Comparison of ENCODE assay signal across 1 cellular context in the genomic region with DNA sequence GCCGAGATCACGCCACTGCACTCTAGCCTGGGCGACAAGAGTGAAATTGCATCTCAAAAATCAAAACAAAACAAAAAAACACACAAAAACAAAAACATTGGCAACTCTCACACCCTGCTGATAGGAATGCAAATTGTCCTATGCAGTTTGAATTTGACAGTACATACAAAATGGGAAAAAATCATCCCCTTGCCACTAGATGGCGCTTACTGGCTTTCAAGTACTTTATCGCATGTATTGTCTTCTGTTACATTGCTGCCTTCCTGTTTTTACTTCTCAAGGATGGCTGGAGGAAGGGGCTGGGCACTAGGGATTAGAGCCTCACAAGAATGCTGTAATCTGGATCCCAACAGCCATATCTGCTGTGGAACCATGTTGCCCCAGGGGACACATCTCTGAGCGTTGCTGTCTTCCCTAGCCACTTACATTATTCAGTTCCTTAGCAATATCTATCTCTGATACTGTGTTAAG.
A peak's percentile ranks its signal among the peaks of the same experiment; 100 is the strongest.
TF ChIP-seq lines count a peak whose summit lies in the region.

No MANE protein-coding gene starts in this region.

TF ChIP-seq in HepG2, 621 proteins besides CTCF, POLR2A, EP300 and RAD21 (continued from another document and continues in another):
- TF ChIP-seq ZNF580 (CRISPR knock-in tag; IDR thresholded peaks at IDR 0.05; ENCODE audit: borderline replicate concordance, low read depth) (0 out of 2 replicates have a peak, but pooled peaks have one; percentile 25), ZNF10 (CRISPR knock-in tag; IDR thresholded peaks at IDR 0.05; ENCODE audit: borderline replicate concordance, low read depth) (no peak), ZSCAN21 (CRISPR knock-in tag; IDR thresholded peaks at IDR 0.05; ENCODE audit: borderline replicate concordance) (no peak), FOXA3 (CRISPR knock-in tag; IDR thresholded peaks at IDR 0.05) (peak; percentile 30; the same call in 1 of the 2 replicates), SOX13 (IDR thresholded peaks at IDR 0.05) (no peak), SOX13 (CRISPR knock-in tag; conservative IDR thresholded peaks at IDR 0.05 in 1 of 2, IDR thresholded peaks at IDR 0.05 in 1 of 2) (peak in 1 of 2 experiments; percentile 46; a peak in 1 of 4 replicates), SSRP1 (CRISPR knock-in tag; IDR thresholded peaks at IDR 0.05) (no peak), GLMP (CRISPR knock-in tag; IDR thresholded peaks at IDR 0.05; ENCODE audit: borderline replicate concordance) (no peak), CBX1 (IDR thresholded peaks at IDR 0.05; ENCODE audit: low read depth) (no peak), ZNF781 (CRISPR knock-in tag; IDR thresholded peaks at IDR 0.05; ENCODE audit: borderline replicate concordance, not compliant biosample characterization) (no peak), IRF2 (CRISPR knock-in tag; IDR thresholded peaks at IDR 0.05) (peak; percentile 41; the same call in 1 of the 2 replicates), ETV5 (CRISPR knock-in tag; IDR thresholded peaks at IDR 0.05; ENCODE audit: borderline replicate concordance) (peak; percentile 16; the same call in 1 of the 2 replicates), ZGPAT (CRISPR knock-in tag; IDR thresholded peaks at IDR 0.05) (peak; percentile 41; the same call in 1 of the 2 replicates), ZNF749 (CRISPR knock-in tag; IDR thresholded peaks at IDR 0.05; ENCODE audit: borderline replicate concordance) (no peak), ELF3 (CRISPR knock-in tag; IDR thresholded peaks at IDR 0.05) (peak; percentile 68), USF2 (IDR thresholded peaks at IDR 0.05; ENCODE audit: low read depth, low read length) (no peak), USF2 (CRISPR knock-in tag; IDR thresholded peaks at IDR 0.05; ENCODE audit: borderline replicate concordance) (no peak), MATR3 (CRISPR knock-in tag; IDR thresholded peaks at IDR 0.05) (no peak), RXRB (CRISPR knock-in tag; IDR thresholded peaks at IDR 0.05; ENCODE audit: borderline replicate concordance) (peak; percentile 62; the same call in 1 of the 2 replicates), ZNF12 (CRISPR knock-in tag; IDR thresholded peaks at IDR 0.05) (no peak), ZNF607 (CRISPR knock-in tag; IDR thresholded peaks at IDR 0.05; ENCODE audit: borderline replicate concordance) (no peak), GMEB1 (CRISPR knock-in tag; IDR thresholded peaks at IDR 0.05; ENCODE audit: borderline replicate concordance) (no peak), CBFB (CRISPR knock-in tag; IDR thresholded peaks at IDR 0.05) (no peak), ZNF879 (CRISPR knock-in tag; IDR thresholded peaks at IDR 0.05) (no peak), ARNT2 (CRISPR knock-in tag; IDR thresholded peaks at IDR 0.05; ENCODE audit: low read depth) (no peak), ISX (CRISPR knock-in tag; conservative IDR thresholded peaks at IDR 0.05) (no peak), HDAC6 (IDR thresholded peaks at IDR 0.05; ENCODE audit: low read depth, low read length) (no peak), SATB2 (CRISPR knock-in tag; IDR thresholded peaks at IDR 0.05) (no peak), TP53 (CRISPR knock-in tag; conservative IDR thresholded peaks at IDR 0.05) (no peak), DMAP1 (CRISPR knock-in tag; IDR thresholded peaks at IDR 0.05) (no peak), THAP11 (CRISPR knock-in tag; IDR thresholded peaks at IDR 0.05) (no peak), NR2F1 (CRISPR knock-in tag; IDR thresholded peaks at IDR 0.05) (no peak), ZNF841 (CRISPR knock-in tag; IDR thresholded peaks at IDR 0.05; ENCODE audit: borderline replicate concordance) (no peak), ZFY (CRISPR knock-in tag; IDR thresholded peaks at IDR 0.05) (no peak), JUN (CRISPR knock-in tag; IDR thresholded peaks at IDR 0.05) (no peak), GZF1 (CRISPR knock-in tag; IDR thresholded peaks at IDR 0.05) (no peak), FOXK1 (CRISPR knock-in tag; IDR thresholded peaks at IDR 0.05; ENCODE audit: borderline replicate concordance, low read depth) (no peak), MTA3 (CRISPR knock-in tag; IDR thresholded peaks at IDR 0.05) (no peak), SOX6 (IDR thresholded peaks at IDR 0.05) (no peak), SOX6 (CRISPR knock-in tag; IDR thresholded peaks at IDR 0.05) (peak; percentile 39; the same call in 1 of the 2 replicates), MNT (IDR thresholded peaks at IDR 0.05) (no peak), KLF16 (CRISPR knock-in tag; IDR thresholded peaks at IDR 0.05) (no peak), ZNF20 (CRISPR knock-in tag; IDR thresholded peaks at IDR 0.05) (no peak), RAD51 (IDR thresholded peaks at IDR 0.05; ENCODE audit: borderline replicate concordance) (no peak), ZNF614 (CRISPR knock-in tag; IDR thresholded peaks at IDR 0.05; ENCODE audit: borderline replicate concordance) (peak; percentile 100), ZSCAN5A (CRISPR knock-in tag; IDR thresholded peaks at IDR 0.05; ENCODE audit: borderline replicate concordance) (no peak), THAP9 (CRISPR knock-in tag; IDR thresholded peaks at IDR 0.05; ENCODE audit: borderline replicate concordance) (no peak), SAP130 (CRISPR knock-in tag; IDR thresholded peaks at IDR 0.05; ENCODE audit: low read depth) (peak; percentile 57; the same call in 1 of the 2 replicates)
- TF ChIP-seq, protein P1, sequence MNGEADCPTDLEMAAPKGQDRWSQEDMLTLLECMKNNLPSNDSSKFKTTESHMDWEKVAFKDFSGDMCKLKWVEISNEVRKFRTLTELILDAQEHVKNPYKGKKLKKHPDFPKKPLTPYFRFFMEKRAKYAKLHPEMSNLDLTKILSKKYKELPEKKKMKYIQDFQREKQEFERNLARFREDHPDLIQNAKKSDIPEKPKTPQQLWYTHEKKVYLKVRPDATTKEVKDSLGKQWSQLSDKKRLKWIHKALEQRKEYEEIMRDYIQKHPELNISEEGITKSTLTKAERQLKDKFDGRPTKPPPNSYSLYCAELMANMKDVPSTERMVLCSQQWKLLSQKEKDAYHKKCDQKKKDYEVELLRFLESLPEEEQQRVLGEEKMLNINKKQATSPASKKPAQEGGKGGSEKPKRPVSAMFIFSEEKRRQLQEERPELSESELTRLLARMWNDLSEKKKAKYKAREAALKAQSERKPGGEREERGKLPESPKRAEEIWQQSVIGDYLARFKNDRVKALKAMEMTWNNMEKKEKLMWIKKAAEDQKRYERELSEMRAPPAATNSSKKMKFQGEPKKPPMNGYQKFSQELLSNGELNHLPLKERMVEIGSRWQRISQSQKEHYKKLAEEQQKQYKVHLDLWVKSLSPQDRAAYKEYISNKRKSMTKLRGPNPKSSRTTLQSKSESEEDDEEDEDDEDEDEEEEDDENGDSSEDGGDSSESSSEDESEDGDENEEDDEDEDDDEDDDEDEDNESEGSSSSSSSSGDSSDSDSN (CRISPR knock-in tag; IDR thresholded peaks at IDR 0.05), result no peak
- TF ChIP-seq, protein P2, sequence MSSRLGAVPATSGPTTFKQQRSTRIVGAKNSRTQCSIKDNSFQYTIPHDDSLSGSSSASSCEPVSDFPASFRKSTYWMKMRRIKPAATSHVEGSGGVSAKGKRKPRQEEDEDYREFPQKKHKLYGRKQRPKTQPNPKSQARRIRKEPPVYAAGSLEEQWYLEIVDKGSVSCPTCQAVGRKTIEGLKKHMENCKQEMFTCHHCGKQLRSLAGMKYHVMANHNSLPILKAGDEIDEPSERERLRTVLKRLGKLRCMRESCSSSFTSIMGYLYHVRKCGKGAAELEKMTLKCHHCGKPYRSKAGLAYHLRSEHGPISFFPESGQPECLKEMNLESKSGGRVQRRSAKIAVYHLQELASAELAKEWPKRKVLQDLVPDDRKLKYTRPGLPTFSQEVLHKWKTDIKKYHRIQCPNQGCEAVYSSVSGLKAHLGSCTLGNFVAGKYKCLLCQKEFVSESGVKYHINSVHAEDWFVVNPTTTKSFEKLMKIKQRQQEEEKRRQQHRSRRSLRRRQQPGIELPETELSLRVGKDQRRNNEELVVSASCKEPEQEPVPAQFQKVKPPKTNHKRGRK (CRISPR knock-in tag; IDR thresholded peaks at IDR 0.05), result no peak
